In genomic region chr16:55088098-55088497, GRCh38 we compare ENCODE assay signal across 28 cellular contexts.
"Had no signal": no experiment of that assay in that cellular context is flagged by ENCODE, and none has a peak within 500 bp of the region (broad histone marks: within the 10 kb centered on the region; RNA-seq: fewer than 3 reads in every experiment).

No MANE protein-coding gene starts in this region.

- H3K27me3 ChIP-seq: colonic mucosa, foreskin keratinocyte, gastrocnemius medialis, heart left ventricle had no signal

- H3K27ac ChIP-seq: colonic mucosa, coronary artery, dorsolateral prefrontal cortex, epithelial cell of prostate, esophagus muscularis mucosa, esophagus squamous epithelium, foreskin keratinocyte, gastrocnemius medialis, gastroesophageal sphincter, heart left ventricle, heart right ventricle had no signal

- H3K4me1 Mint-ChIP-seq: endodermal cell had no signal

- H3K4me3 ChIP-seq: colonic mucosa, coronary artery, dorsolateral prefrontal cortex, esophagus muscularis mucosa, esophagus squamous epithelium, gastrocnemius medialis, gastroesophageal sphincter, heart left ventricle, heart right ventricle had no signal

- H3K36me3 ChIP-seq: colonic mucosa, esophagus muscularis mucosa, esophagus squamous epithelium, gastrocnemius medialis, gastroesophageal sphincter, heart left ventricle, heart right ventricle had no signal

- H3K9me3 ChIP-seq: colonic mucosa, esophagus squamous epithelium, gastrocnemius medialis had no signal

- DNase-seq: colonic mucosa; cortex of kidney; dermis blood vessel endothelial cell; dorsolateral prefrontal cortex; effector CD4-positive, alpha-beta T cell; effector CD8-positive, alpha-beta T cell; effector memory CD4-positive, alpha-beta T cell; effector memory CD8-positive, alpha-beta T cell; endodermal cell; erythroblast; esophagus squamous epithelium; foreskin fibroblast; gastrocnemius medialis; glutamatergic neuron; head of caudate nucleus; heart left ventricle; heart right ventricle had no signal

- ATAC-seq: effector memory CD8-positive, alpha-beta T cell; esophagus mucosa; foreskin keratinocyte; gastrocnemius medialis; gastroesophageal sphincter; heart left ventricle; heart right ventricle had no signal

- H3K4me3 Mint-ChIP-seq: dendritic cell treated with granulocyte-macrophage colony-stimulating factor and Interleukin-4, amounts not matched to agents 40 ng/mL and 50 ng/mL, for 4 days; effector memory CD8-positive, alpha-beta T cell; endodermal cell had no signal

- H3K4me1 ChIP-seq: colonic mucosa, esophagus muscularis mucosa, esophagus squamous epithelium, foreskin keratinocyte, gastrocnemius medialis, gastroesophageal sphincter, heart right ventricle had no signal

- H3K9me3 Mint-ChIP-seq: dendritic cell treated with granulocyte-macrophage colony-stimulating factor and Interleukin-4, amounts not matched to agents 40 ng/mL and 50 ng/mL, for 4 days had no signal

- H3K27ac Mint-ChIP-seq: dendritic cell treated with granulocyte-macrophage colony-stimulating factor and Interleukin-4, amounts not matched to agents 40 ng/mL and 50 ng/mL, for 4 days; effector memory CD8-positive, alpha-beta T cell; endodermal cell had no signal

- H3K27me3 Mint-ChIP-seq: dendritic cell treated with granulocyte-macrophage colony-stimulating factor and Interleukin-4, amounts not matched to agents 40 ng/mL and 50 ng/mL, for 4 days; effector memory CD8-positive, alpha-beta T cell had no signal

- FAIRE-seq: colon, endometrium, endothelial cell of umbilical vein, frontal cortex had no signal
